1 cellular context compared by ENCODE assay signal in genomic region chr14:76953196-76953945, GRCh38.
TF ChIP-seq lines count a peak whose summit lies in the region.

No MANE protein-coding gene starts in this region.

TF ChIP-seq in HepG2, 621 proteins besides CTCF, POLR2A, EP300 and RAD21 (continued from another document and continues in another):
- TF ChIP-seq, protein P1, sequence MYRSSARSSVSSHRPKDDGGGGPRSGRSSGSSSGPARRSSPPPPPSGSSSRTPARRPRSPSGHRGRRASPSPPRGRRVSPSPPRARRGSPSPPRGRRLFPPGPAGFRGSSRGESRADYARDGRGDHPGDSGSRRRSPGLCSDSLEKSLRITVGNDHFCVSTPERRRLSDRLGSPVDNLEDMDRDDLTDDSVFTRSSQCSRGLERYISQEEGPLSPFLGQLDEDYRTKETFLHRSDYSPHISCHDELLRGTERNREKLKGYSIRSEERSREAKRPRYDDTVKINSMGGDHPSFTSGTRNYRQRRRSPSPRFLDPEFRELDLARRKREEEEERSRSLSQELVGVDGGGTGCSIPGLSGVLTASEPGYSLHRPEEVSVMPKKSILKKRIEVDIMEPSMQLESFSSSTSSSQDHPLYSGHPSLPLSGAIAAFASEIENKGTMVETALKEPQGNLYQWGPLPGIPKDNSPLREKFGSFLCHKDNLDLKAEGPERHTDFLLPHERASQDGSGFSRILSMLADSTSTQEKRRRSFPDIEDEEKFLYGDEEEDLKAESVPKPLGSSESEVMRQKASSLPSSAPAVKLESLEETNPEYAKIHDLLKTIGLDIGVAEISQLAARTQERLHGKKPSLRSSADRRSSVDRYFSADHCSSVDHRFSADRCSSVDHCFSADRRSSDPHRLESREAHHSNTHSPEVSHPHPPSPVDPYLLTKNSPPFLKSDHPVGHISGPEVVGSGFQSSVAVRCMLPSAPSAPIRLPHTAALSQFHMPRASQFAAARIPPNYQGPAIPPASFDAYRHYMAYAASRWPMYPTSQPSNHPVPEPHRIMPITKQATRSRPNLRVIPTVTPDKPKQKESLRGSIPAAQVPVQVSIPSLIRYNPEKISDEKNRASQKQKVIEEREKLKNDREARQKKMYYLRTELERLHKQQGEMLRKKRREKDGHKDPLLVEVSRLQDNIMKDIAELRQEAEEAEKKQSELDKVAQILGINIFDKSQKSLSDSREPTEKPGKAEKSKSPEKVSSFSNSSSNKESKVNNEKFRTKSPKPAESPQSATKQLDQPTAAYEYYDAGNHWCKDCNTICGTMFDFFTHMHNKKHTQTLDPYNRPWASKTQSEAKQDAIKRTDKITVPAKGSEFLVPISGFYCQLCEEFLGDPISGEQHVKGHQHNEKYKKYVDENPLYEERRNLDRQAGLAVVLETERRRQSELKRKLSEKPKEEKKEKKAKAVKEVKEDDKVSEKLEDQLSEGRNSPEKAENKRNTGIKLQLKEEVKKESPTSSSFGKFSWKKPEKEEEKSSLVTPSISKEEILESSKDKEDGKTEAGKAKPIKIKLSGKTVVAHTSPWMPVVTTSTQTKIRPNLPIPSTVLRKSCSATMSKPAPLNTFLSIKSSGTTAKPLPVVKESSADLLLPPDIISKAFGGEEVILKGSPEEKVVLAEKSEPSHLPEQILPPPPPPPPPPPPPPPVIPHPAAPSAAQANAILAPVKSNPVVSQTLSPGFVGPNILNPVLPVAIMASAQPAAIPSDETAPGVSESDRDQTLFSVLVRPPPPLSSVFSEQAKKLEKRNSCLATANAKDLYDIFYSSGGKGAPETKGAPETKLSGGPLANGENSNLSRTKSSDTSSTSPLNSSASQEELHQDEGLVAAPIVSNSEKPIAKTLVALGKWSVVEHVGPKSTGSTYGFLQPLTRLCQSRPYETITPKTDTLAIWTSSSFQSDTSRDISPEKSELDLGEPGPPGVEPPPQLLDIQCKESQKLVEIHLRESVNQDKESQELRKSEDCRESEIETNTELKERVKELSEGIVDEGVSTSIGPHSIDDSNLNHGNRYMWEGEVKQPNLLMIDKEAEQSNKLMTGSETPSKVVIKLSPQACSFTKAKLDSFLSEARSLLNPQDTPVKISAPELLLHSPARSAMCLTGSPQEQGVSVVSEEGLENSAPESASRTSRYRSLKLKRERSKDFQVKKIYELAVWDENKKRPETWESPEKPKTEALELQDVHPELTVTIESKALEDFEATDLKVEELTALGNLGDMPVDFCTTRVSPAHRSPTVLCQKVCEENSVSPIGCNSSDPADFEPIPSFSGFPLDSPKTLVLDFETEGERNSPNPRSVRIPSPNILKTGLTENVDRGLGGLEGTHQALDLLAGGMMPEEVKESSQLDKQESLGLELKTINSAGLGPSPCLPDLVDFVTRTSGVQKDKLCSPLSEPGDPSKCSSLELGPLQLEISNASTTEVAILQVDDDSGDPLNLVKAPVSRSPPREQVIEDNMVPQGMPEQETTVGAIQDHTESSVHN (CRISPR knock-in tag; IDR thresholded peaks at IDR 0.05), result no peak
- TF ChIP-seq, protein P2, sequence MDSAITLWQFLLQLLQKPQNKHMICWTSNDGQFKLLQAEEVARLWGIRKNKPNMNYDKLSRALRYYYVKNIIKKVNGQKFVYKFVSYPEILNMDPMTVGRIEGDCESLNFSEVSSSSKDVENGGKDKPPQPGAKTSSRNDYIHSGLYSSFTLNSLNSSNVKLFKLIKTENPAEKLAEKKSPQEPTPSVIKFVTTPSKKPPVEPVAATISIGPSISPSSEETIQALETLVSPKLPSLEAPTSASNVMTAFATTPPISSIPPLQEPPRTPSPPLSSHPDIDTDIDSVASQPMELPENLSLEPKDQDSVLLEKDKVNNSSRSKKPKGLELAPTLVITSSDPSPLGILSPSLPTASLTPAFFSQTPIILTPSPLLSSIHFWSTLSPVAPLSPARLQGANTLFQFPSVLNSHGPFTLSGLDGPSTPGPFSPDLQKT (CRISPR knock-in tag; IDR thresholded peaks at IDR 0.05; ENCODE audit: borderline replicate concordance), result no peak
- peak; percentile 27; the same call in 1 of the 2 replicates for TF ChIP-seq MIER2 (CRISPR knock-in tag; IDR thresholded peaks at IDR 0.05)
- peak; percentile 37; the same call in 1 of the 2 replicates for TF ChIP-seq RXRA (CRISPR knock-in tag; IDR thresholded peaks at IDR 0.05)
- TF ChIP-seq MAZ (IDR thresholded peaks at IDR 0.05; ENCODE audit: borderline replicate concordance, low read depth, low read length), result no peak
- no peak for TF ChIP-seq MAZ (CRISPR knock-in tag; IDR thresholded peaks at IDR 0.05; ENCODE audit: low read depth)
- TF ChIP-seq ZNF615 (CRISPR knock-in tag; IDR thresholded peaks at IDR 0.05; ENCODE audit: borderline replicate concordance), result no peak
- no peak for TF ChIP-seq TOPORS (CRISPR knock-in tag; IDR thresholded peaks at IDR 0.05)
- TF ChIP-seq TAF1 (CRISPR knock-in tag; IDR thresholded peaks at IDR 0.05), result peak; percentile 57; the same call in 1 of the 2 replicates
- no peak for TF ChIP-seq ZNF75D (CRISPR knock-in tag; IDR thresholded peaks at IDR 0.05; ENCODE audit: borderline replicate concordance)
- no peak for TF ChIP-seq JUN (CRISPR knock-in tag; IDR thresholded peaks at IDR 0.05)
- no peak for TF ChIP-seq ZNF24 (IDR thresholded peaks at IDR 0.05)
- 0 out of 2 replicates have a peak, but pooled peaks have one; percentile 39 for TF ChIP-seq KMT2A (CRISPR knock-in tag; IDR thresholded peaks at IDR 0.05)
- TF ChIP-seq ISL2 (CRISPR knock-in tag; IDR thresholded peaks at IDR 0.05), result no peak
- TF ChIP-seq ZNF136 (CRISPR knock-in tag; IDR thresholded peaks at IDR 0.05; ENCODE audit: low read depth), result no peak
- no peak for TF ChIP-seq ZNF331 (CRISPR knock-in tag; IDR thresholded peaks at IDR 0.05)
- no peak for TF ChIP-seq SP4 (CRISPR knock-in tag; IDR thresholded peaks at IDR 0.05)
- TF ChIP-seq TBX2 (CRISPR knock-in tag; IDR thresholded peaks at IDR 0.05; ENCODE audit: borderline replicate concordance), result no peak
- no peak for TF ChIP-seq NR3C1 (CRISPR knock-in tag; IDR thresholded peaks at IDR 0.05)
- TF ChIP-seq ATRX (CRISPR knock-in tag; IDR thresholded peaks at IDR 0.05; ENCODE audit: borderline replicate concordance), result no peak
- peak; percentile 49; the same call in 1 of the 2 replicates for TF ChIP-seq GABPB1 (CRISPR knock-in tag; IDR thresholded peaks at IDR 0.05)
- TF ChIP-seq ZNF720 (CRISPR knock-in tag; IDR thresholded peaks at IDR 0.05), result no peak
- TF ChIP-seq NFATC3 (CRISPR knock-in tag; IDR thresholded peaks at IDR 0.05), result no peak
- TF ChIP-seq, protein P3, sequence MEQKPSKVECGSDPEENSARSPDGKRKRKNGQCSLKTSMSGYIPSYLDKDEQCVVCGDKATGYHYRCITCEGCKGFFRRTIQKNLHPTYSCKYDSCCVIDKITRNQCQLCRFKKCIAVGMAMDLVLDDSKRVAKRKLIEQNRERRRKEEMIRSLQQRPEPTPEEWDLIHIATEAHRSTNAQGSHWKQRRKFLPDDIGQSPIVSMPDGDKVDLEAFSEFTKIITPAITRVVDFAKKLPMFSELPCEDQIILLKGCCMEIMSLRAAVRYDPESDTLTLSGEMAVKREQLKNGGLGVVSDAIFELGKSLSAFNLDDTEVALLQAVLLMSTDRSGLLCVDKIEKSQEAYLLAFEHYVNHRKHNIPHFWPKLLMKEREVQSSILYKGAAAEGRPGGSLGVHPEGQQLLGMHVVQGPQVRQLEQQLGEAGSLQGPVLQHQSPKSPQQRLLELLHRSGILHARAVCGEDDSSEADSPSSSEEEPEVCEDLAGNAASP (CRISPR knock-in tag; IDR thresholded peaks at IDR 0.05; ENCODE audit: borderline replicate concordance), result peak; percentile 51; the same call in 1 of the 2 replicates
- TF ChIP-seq AGO2 (optimal IDR thresholded peaks at IDR 0.05; ENCODE audit: low read depth, low read length), result no peak
- peak; percentile 35 for TF ChIP-seq ASH2L (IDR thresholded peaks at IDR 0.05; ENCODE audit: insufficient read length, low read depth, low read length)
- TF ChIP-seq FOXJ3 (CRISPR knock-in tag; IDR thresholded peaks at IDR 0.05; ENCODE audit: borderline replicate concordance), result no peak
- no peak for TF ChIP-seq MZF1 (CRISPR knock-in tag; IDR thresholded peaks at IDR 0.05; ENCODE audit: borderline replicate concordance)
- TF ChIP-seq FOXP1 (IDR thresholded peaks at IDR 0.05), result no peak
- no peak for TF ChIP-seq FOXP1 (CRISPR knock-in tag; IDR thresholded peaks at IDR 0.05)
- TF ChIP-seq RBAK (CRISPR knock-in tag; IDR thresholded peaks at IDR 0.05), result no peak
- no peak for TF ChIP-seq ZNF780A (CRISPR knock-in tag; IDR thresholded peaks at IDR 0.05)
- no peak for TF ChIP-seq NCOA1 (CRISPR knock-in tag; IDR thresholded peaks at IDR 0.05)
- TF ChIP-seq ZNF713 (CRISPR knock-in tag; IDR thresholded peaks at IDR 0.05), result no peak
- no peak for TF ChIP-seq ZBTB14 (CRISPR knock-in tag; IDR thresholded peaks at IDR 0.05)
- TF ChIP-seq ZNF281 (CRISPR knock-in tag; IDR thresholded peaks at IDR 0.05; ENCODE audit: borderline replicate concordance), result peak; percentile 3; the same call in 1 of the 2 replicates
- TF ChIP-seq CBX2 (IDR thresholded peaks at IDR 0.05; ENCODE audit: low read depth, low read length), result no peak
- TF ChIP-seq CBX2 (CRISPR knock-in tag; IDR thresholded peaks at IDR 0.05; ENCODE audit: low read depth), result no peak
- TF ChIP-seq PHF8 (CRISPR knock-in tag; IDR thresholded peaks at IDR 0.05), result peak; percentile 64; the same call in 1 of the 2 replicates
- TF ChIP-seq, protein P4, sequence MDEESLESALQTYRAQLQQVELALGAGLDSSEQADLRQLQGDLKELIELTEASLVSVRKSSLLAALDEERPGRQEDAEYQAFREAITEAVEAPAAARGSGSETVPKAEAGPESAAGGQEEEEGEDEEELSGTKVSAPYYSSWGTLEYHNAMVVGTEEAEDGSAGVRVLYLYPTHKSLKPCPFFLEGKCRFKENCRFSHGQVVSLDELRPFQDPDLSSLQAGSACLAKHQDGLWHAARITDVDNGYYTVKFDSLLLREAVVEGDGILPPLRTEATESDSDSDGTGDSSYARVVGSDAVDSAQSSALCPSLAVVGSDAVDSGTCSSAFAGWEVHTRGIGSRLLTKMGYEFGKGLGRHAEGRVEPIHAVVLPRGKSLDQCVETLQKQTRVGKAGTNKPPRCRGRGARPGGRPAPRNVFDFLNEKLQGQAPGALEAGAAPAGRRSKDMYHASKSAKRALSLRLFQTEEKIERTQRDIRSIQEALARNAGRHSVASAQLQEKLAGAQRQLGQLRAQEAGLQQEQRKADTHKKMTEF (CRISPR knock-in tag; IDR thresholded peaks at IDR 0.05), result peak; percentile 28; the same call in 1 of the 2 replicates
- no peak for TF ChIP-seq ZNF772 (CRISPR knock-in tag; IDR thresholded peaks at IDR 0.05)
- no peak for TF ChIP-seq GTF2F1 (IDR thresholded peaks at IDR 0.05; ENCODE audit: low read length)
- TF ChIP-seq, protein P5, sequence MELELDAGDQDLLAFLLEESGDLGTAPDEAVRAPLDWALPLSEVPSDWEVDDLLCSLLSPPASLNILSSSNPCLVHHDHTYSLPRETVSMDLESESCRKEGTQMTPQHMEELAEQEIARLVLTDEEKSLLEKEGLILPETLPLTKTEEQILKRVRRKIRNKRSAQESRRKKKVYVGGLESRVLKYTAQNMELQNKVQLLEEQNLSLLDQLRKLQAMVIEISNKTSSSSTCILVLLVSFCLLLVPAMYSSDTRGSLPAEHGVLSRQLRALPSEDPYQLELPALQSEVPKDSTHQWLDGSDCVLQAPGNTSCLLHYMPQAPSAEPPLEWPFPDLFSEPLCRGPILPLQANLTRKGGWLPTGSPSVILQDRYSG (CRISPR knock-in tag; IDR thresholded peaks at IDR 0.05), result no peak
- TF ChIP-seq, protein P6, sequence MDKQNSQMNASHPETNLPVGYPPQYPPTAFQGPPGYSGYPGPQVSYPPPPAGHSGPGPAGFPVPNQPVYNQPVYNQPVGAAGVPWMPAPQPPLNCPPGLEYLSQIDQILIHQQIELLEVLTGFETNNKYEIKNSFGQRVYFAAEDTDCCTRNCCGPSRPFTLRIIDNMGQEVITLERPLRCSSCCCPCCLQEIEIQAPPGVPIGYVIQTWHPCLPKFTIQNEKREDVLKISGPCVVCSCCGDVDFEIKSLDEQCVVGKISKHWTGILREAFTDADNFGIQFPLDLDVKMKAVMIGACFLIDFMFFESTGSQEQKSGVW (CRISPR knock-in tag; IDR thresholded peaks at IDR 0.05; ENCODE audit: borderline replicate concordance), result no peak
- TF ChIP-seq PHF20 (CRISPR knock-in tag; IDR thresholded peaks at IDR 0.05), result 0 out of 2 replicates have a peak, but pooled peaks have one; percentile 38
- no peak for TF ChIP-seq NR1H2 (CRISPR knock-in tag; IDR thresholded peaks at IDR 0.05; ENCODE audit: borderline replicate concordance, low read depth)
- no peak for TF ChIP-seq ZNF550 (CRISPR knock-in tag; IDR thresholded peaks at IDR 0.05; ENCODE audit: borderline replicate concordance)
- TF ChIP-seq SIN3B (IDR thresholded peaks at IDR 0.05; ENCODE audit: low read length), result no peak
- TF ChIP-seq TEAD3 (CRISPR knock-in tag; optimal IDR thresholded peaks at IDR 0.05; ENCODE audit: borderline replicate concordance), result no peak
- TF ChIP-seq ZNF138 (CRISPR knock-in tag; IDR thresholded peaks at IDR 0.05; ENCODE audit: low read depth), result no peak
- TF ChIP-seq ARID2 (CRISPR knock-in tag; IDR thresholded peaks at IDR 0.05; ENCODE audit: borderline replicate concordance), result no peak
- TF ChIP-seq ZNF788 (CRISPR knock-in tag; IDR thresholded peaks at IDR 0.05; ENCODE audit: borderline replicate concordance), result peak; percentile 18; the same call in 1 of the 2 replicates
- peak; percentile 51; the same call in 1 of the 2 replicates for TF ChIP-seq ZSCAN25 (CRISPR knock-in tag; IDR thresholded peaks at IDR 0.05)
- TF ChIP-seq KLF16 (CRISPR knock-in tag; IDR thresholded peaks at IDR 0.05), result no peak
- no peak for TF ChIP-seq ZNF264 (CRISPR knock-in tag; IDR thresholded peaks at IDR 0.05)
- TF ChIP-seq GATAD2A (CRISPR knock-in tag; IDR thresholded peaks at IDR 0.05), result 0 out of 2 replicates have a peak, but pooled peaks have one; percentile 10
